Comparison of ENCODE assay signal across 8 cellular contexts in genomic region chr11:125625594-125626380, GRCh38. TPM values are rescaled to one million over a fixed set of nuclear protein-coding genes. Genes with fewer than 3 reads are reported as not detected.
DNase-seq lines count a peak whose midpoint lies in the region; ATAC-seq and TF ChIP-seq lines count a peak whose summit lies in the region.

No MANE protein-coding gene starts in this region.

- H3K27ac ChIP-seq in GM23338 (ENCODE audit: low read depth) = peak overlapping the region; percentile 99

- ATAC-seq in GM23338 = peak; percentile 82

- peaks cover 27% of the 10 kb centered on the region; the same call in 1 of the 2 replicates for H3K36me3 ChIP-seq in GM23338 (ENCODE audit: insufficient read depth)

- no peak for TF ChIP-seq CTCF in GM23338 (conservative IDR thresholded peaks at IDR 0.05; ENCODE audit: low read depth in 2 of 2)
- TF ChIP-seq CTCF in fibroblast of the aortic adventitia (IDR thresholded peaks at IDR 0.05; ENCODE audit: insufficient read depth, low read length) = no peak
- TF ChIP-seq CTCF in nephron progenitor cell (IDR thresholded peaks at IDR 0.05) = no peak

- H3K27me3 Mint-ChIP-seq in GM23338 (ENCODE audit: insufficient read depth, low read depth, poor library complexity) (peaks cover 7% of the 10 kb centered on the region), nephron progenitor cell (ENCODE audit: low read depth, poor library complexity) (no peaks in the 10 kb centered on the region)
- H3K27me3 Mint-ChIP-seq in stimulated activated naive CD8-positive, alpha-beta T cell treated with anti-CD3 and anti-CD28 coated beads, Interleukin-15, Interleukin-2, amounts not matched to agents 100 ng/mL and 50 ng/mL, for 24 hours = no peaks in the 10 kb centered on the region

- peaks cover 54% of the 10 kb centered on the region; the same call in 2 of the 3 replicates for H3K36me3 Mint-ChIP-seq in GM23338 (ENCODE audit: low read depth)
- peaks cover 30% of the 10 kb centered on the region for H3K36me3 Mint-ChIP-seq in nephron progenitor cell (ENCODE audit: low read depth)
- H3K36me3 Mint-ChIP-seq in stimulated activated naive CD8-positive, alpha-beta T cell treated with anti-CD3 and anti-CD28 coated beads, Interleukin-15, Interleukin-2, amounts not matched to agents 100 ng/mL and 50 ng/mL, for 24 hours (ENCODE audit: low read depth) = peaks cover 40% of the 10 kb centered on the region

- H3K27me3 ChIP-seq in GM23338 (ENCODE audit: insufficient read depth) = no peaks in the 10 kb centered on the region

- H3K4me1 Mint-ChIP-seq in GM23338 (peaks cover 13% of the 10 kb centered on the region), nephron progenitor cell (peaks cover 25% of the 10 kb centered on the region)
- H3K4me1 Mint-ChIP-seq in stimulated activated naive CD8-positive, alpha-beta T cell treated with anti-CD3 and anti-CD28 coated beads, Interleukin-15, Interleukin-2, amounts not matched to agents 100 ng/mL and 50 ng/mL, for 24 hours (ENCODE audit: low read depth) = peaks cover 27% of the 10 kb centered on the region

- H3K9me3 Mint-ChIP-seq in GM23338 (no peaks in the 10 kb centered on the region), nephron progenitor cell (no peaks in the 10 kb centered on the region)
- H3K9me3 Mint-ChIP-seq in stimulated activated naive CD8-positive, alpha-beta T cell treated with anti-CD3 and anti-CD28 coated beads, Interleukin-15, Interleukin-2, amounts not matched to agents 100 ng/mL and 50 ng/mL, for 24 hours = no peaks in the 10 kb centered on the region

- peaks cover 39% of the 10 kb centered on the region for H3K79me2 ChIP-seq in GM23338 (replicated peaks; ENCODE audit: insufficient read depth)

- H3K4me3 ChIP-seq in GM23338 = peak overlapping the region; percentile 58
- H3K4me3 ChIP-seq in fibroblast of the aortic adventitia (ENCODE audit: low read depth, low read length) = peak overlapping the region; percentile 88

- no peaks in the 10 kb centered on the region for H3K9me2 ChIP-seq in GM23338 (ENCODE audit: insufficient read depth)

- DNase-seq in EH (ENCODE audit: low read depth) (peak; percentile 93), GM23338 (ENCODE audit: low spot score) (peak; percentile 97), Kasumi-1 (lab: John Stamatoyannopoulos, UW) (peak; percentile 87 to 88), RPMI8226 (peak; percentile 90), fibroblast of the aortic adventitia (ENCODE audit: low read depth) (peak; percentile 85), nephron progenitor cell (peak; percentile 90)
- DNase-seq in activated effector memory CD4-positive, alpha-beta T cell treated with Interleukin-2 at 50 U/mL for 16 hours = peak; percentile 77

- peaks cover 8% of the 10 kb centered on the region; the same call in 1 of the 2 replicates for H4K20me1 ChIP-seq in GM23338 (replicated peaks; ENCODE audit: insufficient read depth)

- peaks cover 7% of the 10 kb centered on the region; the same call in 1 of the 2 replicates for H3F3A ChIP-seq in GM23338 (replicated peaks; ENCODE audit: low read depth)

- H3K4me1 ChIP-seq in GM23338 (ENCODE audit: insufficient read depth) = peaks cover 10% of the 10 kb centered on the region; the same call in 1 of the 2 replicates

- H2AFZ ChIP-seq in GM23338 = no peak overlapping the region

- H3K4me3 Mint-ChIP-seq in GM23338 = peak overlapping the region; percentile 93
- H3K4me3 Mint-ChIP-seq in nephron progenitor cell = peak overlapping the region; percentile 94
- peak overlapping the region; percentile 95 for H3K4me3 Mint-ChIP-seq in stimulated activated naive CD8-positive, alpha-beta T cell treated with anti-CD3 and anti-CD28 coated beads, Interleukin-15, Interleukin-2, amounts not matched to agents 100 ng/mL and 50 ng/mL, for 24 hours

- H3K4me2 ChIP-seq in GM23338 = peak overlapping the region; percentile 76

- H3K27ac Mint-ChIP-seq in GM23338 = peak overlapping the region; percentile 98
- peak overlapping the region; percentile 98 for H3K27ac Mint-ChIP-seq in nephron progenitor cell
- peak overlapping the region; percentile 98 for H3K27ac Mint-ChIP-seq in stimulated activated naive CD8-positive, alpha-beta T cell treated with anti-CD3 and anti-CD28 coated beads, Interleukin-15, Interleukin-2, amounts not matched to agents 100 ng/mL and 50 ng/mL, for 24 hours

TF ChIP-seq in GM23338, 12 proteins besides CTCF, POLR2A, EP300 and RAD21:
- TF ChIP-seq ETS1 (IDR thresholded peaks at IDR 0.05) = peak; percentile 46; the same call in 1 of the 2 replicates
- peak; percentile 90 for TF ChIP-seq CREB1 (CRISPR knock-in tag; IDR thresholded peaks at IDR 0.05; ENCODE audit: low read depth)
- no peak for TF ChIP-seq EZH2phosphoT487 (IDR thresholded peaks at IDR 0.05; ENCODE audit: unreplicated experiment)
- peak; percentile 8 for TF ChIP-seq REST (IDR thresholded peaks at IDR 0.05; ENCODE audit: unreplicated experiment)
- peak; percentile 98 for TF ChIP-seq POLR2AphosphoS5 (IDR thresholded peaks at IDR 0.05; ENCODE audit: low read depth)

RNA-seq across cellular contexts. Expression of gene CHEK1, which starts 0.8 kb away (rescaled TPM):
- total RNA-seq in GM23338 (2014; rRNA removed; shearing (Covaris generic)) = 96.4 and 102 TPM in 2 replicates
- polyA plus RNA-seq in GM23338 (2016; fragmentation: Nextera tagmentation; extraction: Ambion mirVana) = 90.0 and 93.1 TPM in 2 replicates
- 8.7 and 49.5 TPM in 2 replicates for total RNA-seq in fibroblast of the aortic adventitia (ENCODE audit: low replicate concordance)

RNA-seq across cellular contexts. Expression of gene STT3A, which starts 33.1 kb away (rescaled TPM):
- total RNA-seq in GM23338 (2014; rRNA removed; shearing (Covaris generic)) = 156 TPM in 2 replicates
- 91.7 and 92.9 TPM in 2 replicates for polyA plus RNA-seq in GM23338 (2016; fragmentation: Nextera tagmentation; extraction: Ambion mirVana)
- 285 and 375 TPM in 2 replicates for total RNA-seq in fibroblast of the aortic adventitia (ENCODE audit: low replicate concordance)

RNA-seq across cellular contexts. Expression of gene ACRV1, which starts 54.9 kb away (rescaled TPM):
- total RNA-seq in GM23338 (2014; rRNA removed; shearing (Covaris generic)) = not detected in 2 replicates
- 0.65 and 1.1 TPM in 2 replicates for polyA plus RNA-seq in GM23338 (2016; fragmentation: Nextera tagmentation; extraction: Ambion mirVana)
- not detected in 2 replicates for total RNA-seq in fibroblast of the aortic adventitia (ENCODE audit: low replicate concordance)

RNA-seq across cellular contexts. Expression of gene EI24, which starts 56.5 kb away (rescaled TPM):
- total RNA-seq in GM23338 (2014; rRNA removed; shearing (Covaris generic)) = 122 and 174 TPM in 2 replicates
- polyA plus RNA-seq in GM23338 (2016; fragmentation: Nextera tagmentation; extraction: Ambion mirVana) = 132 and 135 TPM in 2 replicates
- total RNA-seq in fibroblast of the aortic adventitia (ENCODE audit: low replicate concordance) = 94.5 and 153 TPM in 2 replicates

Comparison
In these comparisons a context has a peak if more than half of its experiments do, and no peak if none do; other contexts are left out.
1. Peak in every context shown above with its lines: DNase-seq, ATAC-seq, H3K4me3 ChIP-seq and H3K27ac ChIP-seq.